18 cellular contexts compared by ENCODE assay signal in the genomic region with DNA sequence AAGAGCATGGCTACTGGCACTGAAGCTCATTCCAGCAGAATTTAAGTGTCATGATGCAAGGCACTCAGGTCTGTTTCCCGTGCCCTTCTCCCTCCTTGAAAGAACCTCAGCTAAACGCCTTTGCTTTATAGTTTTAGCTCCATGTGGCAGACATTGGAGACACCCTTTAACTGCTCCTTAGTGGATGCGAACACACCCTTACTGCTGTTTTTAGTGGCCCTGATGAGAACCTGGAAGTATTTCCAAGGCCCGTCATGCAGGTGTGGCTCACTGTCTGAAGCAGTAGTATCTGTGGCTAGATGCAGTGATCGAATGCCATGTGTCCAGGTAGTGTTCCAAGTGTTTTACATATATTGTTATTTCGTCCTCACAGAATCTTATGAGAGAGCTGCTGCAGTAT.
"Had no signal": no experiment of that assay in that cellular context is flagged by ENCODE, and none has a peak within 500 bp of the region (broad histone marks: within the 10 kb centered on the region; RNA-seq: fewer than 3 reads in every experiment).

No MANE protein-coding gene starts in this region.

- H3K4me3 ChIP-seq: esophagus squamous epithelium, gastroesophageal sphincter, left ventricle myocardium inferior, lower lobe of right lung, spleen, tibial nerve had no signal

- DNase-seq: cortex of kidney; effector memory CD4-positive, alpha-beta T cell; esophagus squamous epithelium; foreskin fibroblast; glutamatergic neuron; islet precursor cell; left ventricle myocardium inferior; lower lobe of right lung; posterior cingulate gyrus; spleen; stimulated activated CD4-positive, alpha-beta T cell treated with anti-CD3 and anti-CD28 coated beads, Interleukin-15, amount 100 ng/mL, for 24 hours; stimulated activated CD4-positive, alpha-beta T cell treated with anti-CD3 and anti-CD28 coated beads, Interleukin-1b, Interleukin-23, amount 100 ng/mL, for 48 hours; stimulated activated CD4-positive, alpha-beta T cell treated with anti-CD3 and anti-CD28 coated beads, Interleukin-4, amount 100 ng/mL, for 24 hours had no signal

- ATAC-seq: gastroesophageal sphincter; sciatic nerve; stimulated activated memory B cell treated with anti-CD40 and anti-IgM and Interleukin-4, amounts not matched to agents 10 μg/mL and 1 μg/mL and 100 μg/mL, for 72 hours had no signal

- H3K9me3 ChIP-seq: esophagus squamous epithelium, gastroesophageal sphincter, left ventricle myocardium inferior, lower lobe of right lung, neutrophil had no signal

- H3K27ac ChIP-seq: esophagus squamous epithelium, gastroesophageal sphincter, left ventricle myocardium inferior, lower lobe of right lung, neutrophil, spleen, tibial nerve had no signal

- H3K36me3 ChIP-seq: esophagus squamous epithelium, gastroesophageal sphincter, left ventricle myocardium inferior, lower lobe of right lung, neutrophil, spleen, tibial nerve had no signal

- H3K27me3 ChIP-seq: gastroesophageal sphincter, neutrophil, spleen had no signal

- H3K4me1 ChIP-seq: esophagus squamous epithelium, gastroesophageal sphincter, left ventricle myocardium inferior, lower lobe of right lung, tibial nerve had no signal
